In the genomic region with DNA sequence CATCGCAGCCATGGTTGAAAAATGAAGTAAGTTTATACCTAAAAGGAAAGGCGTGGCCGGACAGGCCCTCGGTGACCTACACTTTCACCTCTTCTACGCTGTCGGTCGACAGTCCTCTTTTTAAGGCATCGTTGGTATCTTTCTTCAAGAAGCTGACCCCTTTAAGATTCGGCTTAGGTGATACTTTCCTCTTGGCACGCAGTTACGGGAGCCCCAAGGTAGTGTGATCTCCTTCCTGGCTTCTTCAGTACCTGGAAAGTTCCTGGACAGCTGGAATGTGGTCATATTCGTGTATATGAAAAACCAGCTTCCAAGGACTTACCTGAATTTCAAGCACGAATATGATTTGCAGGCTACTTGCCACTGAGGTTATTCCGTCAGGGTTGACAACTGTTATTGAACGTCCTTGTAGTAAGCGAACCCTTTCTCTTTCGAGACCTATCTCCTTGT, we compare ENCODE assay signal across 7 cellular contexts. TPM values are rescaled to one million over a fixed set of nuclear protein-coding genes. Genes with fewer than 3 reads are reported as not detected.
DNase-seq lines count a peak whose midpoint lies in the region; ATAC-seq and TF ChIP-seq lines count a peak whose summit lies in the region.

No MANE protein-coding gene starts in this region.

- peak overlapping the region; percentile 99 for H2AFZ ChIP-seq in GM23338

- H3K4me3 Mint-ChIP-seq in GM23338, result peak overlapping the region; percentile 78
- peak overlapping the region; percentile 75 to 94 (median 88) for H3K4me3 Mint-ChIP-seq in T-cell

- 0 out of 2 replicates have a peak, but pooled peaks cover 10% of the 10 kb centered on the region for H3F3A ChIP-seq in GM23338 (replicated peaks; ENCODE audit: low read depth)

- 0 out of 2 replicates have a peak, but pooled peaks cover 4% of the 10 kb centered on the region for H3K27me3 ChIP-seq in GM23338 (ENCODE audit: insufficient read depth)
- no peaks in the 10 kb centered on the region for H3K27me3 ChIP-seq in spleen (replicated peaks in 1 of 7)

- H3K4me3 ChIP-seq in GM23338, result peak overlapping the region; percentile 72
- peak overlapping the region in 7 of 8 donors; percentile 60 to 72 (median 65) for H3K4me3 ChIP-seq in spleen

- 83 to 86% (median 85%) methylated on average over 17 of the region's 17 CpGs for WGBS in spleen, 5 donors

- DNase-seq in GM23338 (ENCODE audit: low spot score) (peak; percentile 17), T-cell (no peak), globus pallidus (ENCODE audit: low spot score) (peak; percentile 18), spleen (no peak), SW 1271 (lab: John Stamatoyannopoulos, UW) (no peak)

- H3K36me3 ChIP-seq in GM23338 (ENCODE audit: insufficient read depth) (no peaks in the 10 kb centered on the region), spleen (peaks cover 0 to 1% (median 0%) of the 10 kb centered on the region in 6 donors)

- CTCF ChIA-PET in T-cell (lab: Charles Lee), result interaction anchor here (0.9 to 1.7 kb wide), 2 partner anchors 34 to 41 kb away, joined by 4 to 8 read pairs; no protein-coding TSS in a partner anchor

- no peaks in the 10 kb centered on the region; the same call in 2 of the 3 replicates for H3K36me3 Mint-ChIP-seq in GM23338 (ENCODE audit: low read depth)
- no peaks in the 10 kb centered on the region for H3K36me3 Mint-ChIP-seq in T-cell

- H3K9me3 ChIP-seq in spleen, result no peaks in the 10 kb centered on the region

- H3K4me2 ChIP-seq in GM23338, result peak overlapping the region; percentile 88

- ATAC-seq in GM23338 (no peak), T-cell (replicated peaks in 1 of 4) (no peak), GM18858 (IDR thresholded peaks at IDR 0.05; ENCODE audit: unreplicated experiment) (no peak), GM21723 (IDR thresholded peaks at IDR 0.05; ENCODE audit: unreplicated experiment) (no peak)

- H3K4me1 ChIP-seq in GM23338 (ENCODE audit: insufficient read depth), result peaks cover 29% of the 10 kb centered on the region
- peaks cover 25 to 87% (median 74%) of the 10 kb centered on the region in 6 donors for H3K4me1 ChIP-seq in spleen

- H3K27ac ChIP-seq in GM23338 (ENCODE audit: low read depth), result peak overlapping the region; percentile 91; the same call in 1 of the 2 replicates
- peak overlapping the region; percentile 94 to 99 (median 98) for H3K27ac ChIP-seq in spleen

- TF ChIP-seq POLR2A in spleen (IDR thresholded peaks at IDR 0.05), result no peak

- H4K20me1 ChIP-seq in GM23338 (replicated peaks; ENCODE audit: insufficient read depth), result no peaks in the 10 kb centered on the region; the same call in 1 of the 2 replicates

- POLR2A ChIA-PET in T-cell (lab: Charles Lee), result interaction anchor here (0.6 to 1.9 kb wide), 5 partner anchors 10 to 42 kb away, joined by 3 to 6 read pairs (median 4); no protein-coding TSS in a partner anchor

- TF ChIP-seq CTCF in GM23338 (conservative IDR thresholded peaks at IDR 0.05; ENCODE audit: low read depth in 2 of 2), result no peak
- no peak for TF ChIP-seq CTCF in spleen (IDR thresholded peaks at IDR 0.05 in 8 of 11, conservative IDR thresholded peaks at IDR 0.05 in 3 of 11)

- H3K79me2 ChIP-seq in GM23338 (replicated peaks; ENCODE audit: insufficient read depth), result peaks cover 37% of the 10 kb centered on the region

- H3K27me3 Mint-ChIP-seq in GM23338 (ENCODE audit: insufficient read depth, low read depth, poor library complexity) (peaks cover 3% of the 10 kb centered on the region), T-cell (no peaks in the 10 kb centered on the region)

- H3K4me1 Mint-ChIP-seq in GM23338, result peaks cover 41% of the 10 kb centered on the region
- H3K4me1 Mint-ChIP-seq in T-cell, result peaks cover 77 to 84% (median 78%) of the 10 kb centered on the region in 3 donors

- intact Hi-C loops in spleen (cut with DNase I; ENCODE audit: low total_unique reads), result no loop called here

- H3K27ac Mint-ChIP-seq in GM23338 (no peak overlapping the region), T-cell (peak overlapping the region; percentile 89 to 96)

- H3K9me3 Mint-ChIP-seq in GM23338 (no peaks in the 10 kb centered on the region), T-cell (no peaks in the 10 kb centered on the region)

- H3K9me2 ChIP-seq in GM23338 (ENCODE audit: insufficient read depth), result no peaks in the 10 kb centered on the region

TF ChIP-seq in GM23338, 12 proteins besides CTCF, POLR2A, EP300 and RAD21 (continues in another document):
- no peak for TF ChIP-seq EZH2phosphoT487 (IDR thresholded peaks at IDR 0.05; ENCODE audit: unreplicated experiment)
- TF ChIP-seq POLR2AphosphoS5 (IDR thresholded peaks at IDR 0.05; ENCODE audit: low read depth), result no peak
- TF ChIP-seq CREB1 (CRISPR knock-in tag; IDR thresholded peaks at IDR 0.05; ENCODE audit: low read depth), result no peak
- TF ChIP-seq EZH2 (IDR thresholded peaks at IDR 0.05; ENCODE audit: low read depth, unreplicated experiment), result no peak
- TF ChIP-seq ZNF331 (CRISPR knock-in tag; IDR thresholded peaks at IDR 0.05; ENCODE audit: low read depth), result no peak
- no peak for TF ChIP-seq STAT1 (IDR thresholded peaks at IDR 0.05; ENCODE audit: unreplicated experiment)
- TF ChIP-seq, protein P1, sequence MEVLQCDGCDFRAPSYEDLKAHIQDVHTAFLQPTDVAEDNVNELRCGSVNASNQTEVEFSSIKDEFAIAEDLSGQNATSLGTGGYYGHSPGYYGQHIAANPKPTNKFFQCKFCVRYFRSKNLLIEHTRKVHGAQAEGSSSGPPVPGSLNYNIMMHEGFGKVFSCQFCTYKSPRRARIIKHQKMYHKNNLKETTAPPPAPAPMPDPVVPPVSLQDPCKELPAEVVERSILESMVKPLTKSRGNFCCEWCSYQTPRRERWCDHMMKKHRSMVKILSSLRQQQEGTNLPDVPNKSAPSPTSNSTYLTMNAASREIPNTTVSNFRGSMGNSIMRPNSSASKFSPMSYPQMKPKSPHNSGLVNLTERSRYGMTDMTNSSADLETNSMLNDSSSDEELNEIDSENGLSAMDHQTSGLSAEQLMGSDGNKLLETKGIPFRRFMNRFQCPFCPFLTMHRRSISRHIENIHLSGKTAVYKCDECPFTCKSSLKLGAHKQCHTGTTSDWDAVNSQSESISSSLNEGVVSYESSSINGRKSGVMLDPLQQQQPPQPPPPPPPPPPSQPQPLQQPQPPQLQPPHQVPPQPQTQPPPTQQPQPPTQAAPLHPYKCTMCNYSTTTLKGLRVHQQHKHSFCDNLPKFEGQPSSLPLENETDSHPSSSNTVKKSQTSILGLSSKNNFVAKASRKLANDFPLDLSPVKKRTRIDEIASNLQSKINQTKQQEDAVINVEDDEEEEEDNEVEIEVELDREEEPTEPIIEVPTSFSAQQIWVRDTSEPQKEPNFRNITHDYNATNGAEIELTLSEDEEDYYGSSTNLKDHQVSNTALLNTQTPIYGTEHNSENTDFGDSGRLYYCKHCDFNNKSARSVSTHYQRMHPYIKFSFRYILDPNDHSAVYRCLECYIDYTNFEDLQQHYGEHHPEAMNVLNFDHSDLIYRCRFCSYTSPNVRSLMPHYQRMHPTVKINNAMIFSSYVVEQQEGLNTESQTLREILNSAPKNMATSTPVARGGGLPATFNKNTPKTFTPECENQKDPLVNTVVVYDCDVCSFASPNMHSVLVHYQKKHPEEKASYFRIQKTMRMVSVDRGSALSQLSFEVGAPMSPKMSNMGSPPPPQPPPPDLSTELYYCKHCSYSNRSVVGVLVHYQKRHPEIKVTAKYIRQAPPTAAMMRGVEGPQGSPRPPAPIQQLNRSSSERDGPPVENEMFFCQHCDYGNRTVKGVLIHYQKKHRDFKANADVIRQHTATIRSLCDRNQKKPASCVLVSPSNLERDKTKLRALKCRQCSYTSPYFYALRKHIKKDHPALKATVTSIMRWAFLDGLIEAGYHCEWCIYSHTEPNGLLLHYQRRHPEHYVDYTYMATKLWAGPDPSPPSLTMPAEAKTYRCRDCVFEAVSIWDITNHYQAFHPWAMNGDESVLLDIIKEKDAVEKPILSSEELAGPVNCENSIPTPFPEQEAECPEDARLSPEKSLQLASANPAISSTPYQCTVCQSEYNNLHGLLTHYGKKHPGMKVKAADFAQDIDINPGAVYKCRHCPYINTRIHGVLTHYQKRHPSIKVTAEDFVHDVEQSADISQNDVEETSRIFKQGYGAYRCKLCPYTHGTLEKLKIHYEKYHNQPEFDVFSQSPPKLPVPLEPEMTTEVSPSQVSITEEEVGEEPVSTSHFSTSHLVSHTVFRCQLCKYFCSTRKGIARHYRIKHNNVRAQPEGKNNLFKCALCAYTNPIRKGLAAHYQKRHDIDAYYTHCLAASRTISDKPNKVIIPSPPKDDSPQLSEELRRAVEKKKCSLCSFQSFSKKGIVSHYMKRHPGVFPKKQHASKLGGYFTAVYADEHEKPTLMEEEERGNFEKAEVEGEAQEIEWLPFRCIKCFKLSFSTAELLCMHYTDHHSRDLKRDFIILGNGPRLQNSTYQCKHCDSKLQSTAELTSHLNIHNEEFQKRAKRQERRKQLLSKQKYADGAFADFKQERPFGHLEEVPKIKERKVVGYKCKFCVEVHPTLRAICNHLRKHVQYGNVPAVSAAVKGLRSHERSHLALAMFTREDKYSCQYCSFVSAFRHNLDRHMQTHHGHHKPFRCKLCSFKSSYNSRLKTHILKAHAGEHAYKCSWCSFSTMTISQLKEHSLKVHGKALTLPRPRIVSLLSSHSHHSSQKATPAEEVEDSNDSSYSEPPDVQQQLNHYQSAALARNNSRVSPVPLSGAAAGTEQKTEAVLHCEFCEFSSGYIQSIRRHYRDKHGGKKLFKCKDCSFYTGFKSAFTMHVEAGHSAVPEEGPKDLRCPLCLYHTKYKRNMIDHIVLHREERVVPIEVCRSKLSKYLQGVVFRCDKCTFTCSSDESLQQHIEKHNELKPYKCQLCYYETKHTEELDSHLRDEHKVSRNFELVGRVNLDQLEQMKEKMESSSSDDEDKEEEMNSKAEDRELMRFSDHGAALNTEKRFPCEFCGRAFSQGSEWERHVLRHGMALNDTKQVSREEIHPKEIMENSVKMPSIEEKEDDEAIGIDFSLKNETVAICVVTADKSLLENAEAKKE (CRISPR knock-in tag; IDR thresholded peaks at IDR 0.05), result no peak
- no peak for TF ChIP-seq ZNF114 (CRISPR knock-in tag; IDR thresholded peaks at IDR 0.05)
- TF ChIP-seq NANOG (IDR thresholded peaks at IDR 0.05; ENCODE audit: borderline replicate concordance), result no peak
- no peak for TF ChIP-seq JUNB (IDR thresholded peaks at IDR 0.05; ENCODE audit: unreplicated experiment)

RNA-seq across cellular contexts. Expression of a gene that starts 0.9 kb away (rescaled TPM):
- total RNA-seq in GM23338 (2014; rRNA removed; shearing (Covaris generic)), result 52.7 and 78.1 TPM in 2 replicates
- polyA plus RNA-seq in GM23338 (2016; fragmentation: Nextera tagmentation; extraction: Ambion mirVana) (39.0 and 39.3 TPM in 2 replicates), spleen (10 to 100 TPM; 49.9 to 79.0 (median 67.3) TPM)
- total RNA-seq in T-cell (10 to 100 TPM; 36.5 to 44.7 (median 42.6) TPM), spleen (100 to 1,000 TPM in 2 of 7 donors, 10 to 100 TPM in 5; 72.8 to 113 (median 95.3) TPM)

Comparison
In these comparisons a context has a peak if more than half of its experiments do, and no peak if none do; other contexts are left out.
1. DNase-seq: peak in GM23338 (single experiment) and globus pallidus (single experiment); none in T-cell (0 of 34), spleen (single experiment) and SW 1271 (0 of 2).